Comparison of ENCODE assay signal across 25 cellular contexts in genomic region chr22:37203354-37204044, GRCh38. TPM values are rescaled to one million over a fixed set of nuclear protein-coding genes. Genes with fewer than 3 reads are reported as not detected.
A peak's percentile ranks its signal among the peaks of the same experiment; 100 is the strongest.
DNase-seq lines count a peak whose midpoint lies in the region; ATAC-seq and TF ChIP-seq lines count a peak whose summit lies in the region.
"Had no signal": no experiment of that assay in that cellular context is flagged by ENCODE, and none has a peak within 500 bp of the region (broad histone marks: within the 10 kb centered on the region; RNA-seq: fewer than 3 reads in every experiment).

No MANE protein-coding gene starts in this region.

- WGBS in IMR-90 (ENCODE audit: extremely low coverage in 2 of 2, insufficient read length in 1 of 2), 2 experiments: 67% methylated on average over 1 of the region's 16 CpGs; no CpG with 5 or more reads in 1 of the 2 experiments

- peaks cover 0 to 3% (median 0%) of the 10 kb centered on the region in 7 donors for H3K9me3 Mint-ChIP-seq in CD14-positive monocyte
- H3K9me3 Mint-ChIP-seq in chondrocyte (ENCODE audit: low read depth): no peaks in the 10 kb centered on the region
- H3K9me3 Mint-ChIP-seq: activated T-helper 2 cell treated with anti-CD3 and anti-CD28 coated beads, Interferon-gamma antibody, Interleukin-2, Interleukin-4, amounts not matched to agents 10 μg/mL and 5 μg/mL and 100 μg/mL, durations not matched to agents 14 hours and 24 hours and 36 hours; stimulated activated memory B cell treated with anti-CD40 and anti-IgM and Interleukin-4, amounts not matched to agents 10 μg/mL and 1 μg/mL and 100 μg/mL, for 72 hours had no signal

- H3K36me3 Mint-ChIP-seq in CD14-positive monocyte: no peaks in the 10 kb centered on the region
- H3K36me3 Mint-ChIP-seq in chondrocyte (ENCODE audit: low read depth): no peaks in the 10 kb centered on the region
- H3K36me3 Mint-ChIP-seq: stimulated activated memory B cell treated with anti-CD40 and anti-IgM and Interleukin-4, amounts not matched to agents 10 μg/mL and 1 μg/mL and 100 μg/mL, for 72 hours had no signal

- peaks cover 0 to 3% (median 2%) of the 10 kb centered on the region in 3 donors for H3K27me3 Mint-ChIP-seq in CD14-positive monocyte (ENCODE audit: low read depth in 3 of 3)
- no peaks in the 10 kb centered on the region for H3K27me3 Mint-ChIP-seq in chondrocyte (ENCODE audit: low read depth)
- H3K27me3 Mint-ChIP-seq: stimulated activated memory B cell treated with anti-CD40 and anti-IgM and Interleukin-4, amounts not matched to agents 10 μg/mL and 1 μg/mL and 100 μg/mL, for 72 hours had no signal

- TF ChIP-seq POLR2A in IMR-90 (IDR thresholded peaks at IDR 0.05; ENCODE audit: low read depth, low read length): no peak

- H3K18ac ChIP-seq in IMR-90 (ENCODE audit: low read depth, low read length): no peak overlapping the region

- no peak overlapping the region for H4K8ac ChIP-seq in IMR-90 (ENCODE audit: low read depth in 2 of 2, low read length in 2 of 2)

- no peaks in the 10 kb centered on the region for H4K20me1 ChIP-seq in IMR-90 (ENCODE audit: insufficient read depth, low read length)

- H3K56ac ChIP-seq in IMR-90 (ENCODE audit: extremely low read depth, insufficient read depth, low read length): no peak overlapping the region

- H3K4me1 Mint-ChIP-seq in CD14-positive monocyte (peaks cover 11% of the 10 kb centered on the region), chondrocyte (ENCODE audit: low read depth) (no peaks in the 10 kb centered on the region)

- dilution Hi-C loops in IMR-90 (cut with HindIII; ENCODE audit: low sequenced_read_pairs, unreplicated experiment): no loop called here

- H2AFZ ChIP-seq in IMR-90 (replicated peaks; ENCODE audit: low read length, poor library complexity): no peak overlapping the region

- no peak for TF ChIP-seq RAD21 in IMR-90 (IDR thresholded peaks at IDR 0.05; ENCODE audit: low read length)

- no peak for ATAC-seq in IMR-90 (ENCODE audit: low read depth)
- ATAC-seq: esophagus mucosa; left lobe of liver; stimulated activated memory B cell treated with anti-CD40 and anti-IgM and Interleukin-4, amounts not matched to agents 10 μg/mL and 1 μg/mL and 100 μg/mL, for 72 hours had no signal

- no peak overlapping the region for H2BK15ac ChIP-seq in IMR-90 (ENCODE audit: low read depth, low read length)

- BruUV-seq in IMR-90 (replicated peaks; lab: Mats Ljungman, UMichigan): no TSS peak

- no peak overlapping the region for H4K91ac ChIP-seq in IMR-90 (ENCODE audit: insufficient read depth, low read depth, low read length)

- no peak overlapping the region for H2BK5ac ChIP-seq in IMR-90 (ENCODE audit: low read depth, low read length, poor library complexity, severe bottlenecking)

- no peaks in the 10 kb centered on the region for H3K9me3 ChIP-seq in IMR-90 (ENCODE audit: control insufficient read depth, insufficient read depth, low read length)
- H3K9me3 ChIP-seq: thyroid gland had no signal

- H3K4me3 Mint-ChIP-seq in CD14-positive monocyte (no peak overlapping the region), chondrocyte (ENCODE audit: unreplicated experiment) (no peak overlapping the region)
- H3K4me3 Mint-ChIP-seq: stimulated activated memory B cell treated with anti-CD40 and anti-IgM and Interleukin-4, amounts not matched to agents 10 μg/mL and 1 μg/mL and 100 μg/mL, for 72 hours had no signal

- H3K4ac ChIP-seq in IMR-90 (ENCODE audit: low read depth, low read length): no peak overlapping the region

- no peak overlapping the region for H3K14ac ChIP-seq in IMR-90 (replicated peaks; ENCODE audit: low read depth, low read length)

- intact Hi-C loops in CD14-positive monocyte (cut with micrococcal nuclease): no loop called here
- intact Hi-C loops in IMR-90 (cut with micrococcal nuclease): no loop called here
- intact Hi-C loops in posterior vena cava (cut with DNase I): loop anchor here in 1 of 2 donors (10.0 kb wide), 1 partner anchor 139 kb away; no protein-coding TSS in a partner anchor

- H2BK120ac ChIP-seq in IMR-90 (ENCODE audit: low read depth, low read length): no peak overlapping the region

- H2AK5ac ChIP-seq in IMR-90 (ENCODE audit: low read depth, low read length): no peak overlapping the region

- no peak overlapping the region for H3K9ac ChIP-seq in IMR-90 (ENCODE audit: low read depth, low read length)

- H4K5ac ChIP-seq in IMR-90 (ENCODE audit: low read depth, low read length): no peak overlapping the region

- no peak overlapping the region for H3K4me3 ChIP-seq in IMR-90 (ENCODE audit: insufficient read depth, low read depth, low read length)
- H3K4me3 ChIP-seq: thyroid gland had no signal

- CTCF ChIA-PET in IMR-90 (lab: Yijun Ruan, JAX): no interaction called here

- H3K4me2 ChIP-seq in IMR-90 (ENCODE audit: low read depth, low read length): no peak overlapping the region

- TF ChIP-seq CTCF in CD14-positive monocyte (IDR thresholded peaks at IDR 0.05): no peak
- no peak for TF ChIP-seq CTCF in IMR-90 (conservative IDR thresholded peaks at IDR 0.05; ENCODE audit: low read depth, low read length)
- no peak for TF ChIP-seq CTCF in chondrocyte (IDR thresholded peaks at IDR 0.05)
- no peak for TF ChIP-seq CTCF in GM13977 (IDR thresholded peaks at IDR 0.05; ENCODE audit: extremely low read depth, insufficient read depth, missing control alignments)

- DNase-seq in CD14-positive monocyte (ENCODE audit: low spot score): peak; percentile 32
- DNase-seq in IMR-90: no peak
- peak; percentile 84 for DNase-seq in chondrocyte (ENCODE audit: low spot score)
- DNase-seq in posterior vena cava (ENCODE audit: low spot score): peak; percentile 65
- no peak for DNase-seq in T-helper 1 cell
- DNase-seq in GM13977 (ENCODE audit: low spot score): no peak
- DNase-seq in NCI-H446 (lab: John Stamatoyannopoulos, UW): no peak
- DNase-seq: central memory CD4-positive, alpha-beta T cell; COR-L47; effector CD4-positive, alpha-beta T cell; EL; NCI-H1092 treated with DMSO at 0.1 percent for 48 hours; NCI-H524 treated with DMSO at 0.1 percent for 48 hours; retina; stimulated activated CD4-positive, alpha-beta T cell treated with anti-CD3 and anti-CD28 coated beads, Interleukin-15, amount 100 ng/mL, for 24 hours; T-helper 2 cell; thyroid gland; WERI-Rb-1 had no signal

- H2BK20ac ChIP-seq in IMR-90 (ENCODE audit: low read depth, low read length): no peak overlapping the region

- H2AK9ac ChIP-seq in IMR-90 (replicated peaks; ENCODE audit: low read depth, low read length, poor library complexity): no peak overlapping the region

- no peak overlapping the region for H3K23ac ChIP-seq in IMR-90 (ENCODE audit: low read depth, low read length)

- H3K36me3 ChIP-seq in IMR-90 (ENCODE audit: control insufficient read depth, insufficient read depth, low read length): no peaks in the 10 kb centered on the region
- H3K36me3 ChIP-seq: thyroid gland, WERI-Rb-1 had no signal

- no peaks in the 10 kb centered on the region for H3K79me1 ChIP-seq in IMR-90 (ENCODE audit: low read depth in 1 of 2, low read length in 2 of 2)

- H3K27ac Mint-ChIP-seq in CD14-positive monocyte: no peak overlapping the region
- H3K27ac Mint-ChIP-seq in chondrocyte (ENCODE audit: unreplicated experiment): no peak overlapping the region
- H3K27ac Mint-ChIP-seq: activated T-helper 2 cell treated with anti-CD3 and anti-CD28 coated beads, Interferon-gamma antibody, Interleukin-2, Interleukin-4, amounts not matched to agents 10 μg/mL and 5 μg/mL and 100 μg/mL, durations not matched to agents 14 hours and 24 hours and 36 hours; stimulated activated memory B cell treated with anti-CD40 and anti-IgM and Interleukin-4, amounts not matched to agents 10 μg/mL and 1 μg/mL and 100 μg/mL, for 72 hours had no signal

- H3K27ac ChIP-seq in IMR-90 (ENCODE audit: insufficient read depth, low read length): no peak overlapping the region
- H3K27ac ChIP-seq: thyroid gland, WERI-Rb-1 had no signal

- POLR2A ChIA-PET in IMR-90 (lab: Charles Lee; ENCODE audit: unreplicated experiment): no interaction called here

- H3K4me1 ChIP-seq in IMR-90 (ENCODE audit: control insufficient read depth, insufficient read depth, low read length): peaks cover 3% of the 10 kb centered on the region

- in situ Hi-C loops in IMR-90 (cut with MboI; ENCODE audit: low sequenced_read_pairs): no loop called here
- in situ Hi-C loops in GM13977 (cut with MboI; ENCODE audit: low pct_unique_long_range_greater_than_20kb, low sequenced_read_pairs, unreplicated experiment): loop anchor here (10.0 kb wide), 1 partner anchor 429 kb away; the partner anchor contains the start of gene IFT27

- peaks cover 7% of the 10 kb centered on the region; the same call in 1 of the 2 replicates for H3K27me3 ChIP-seq in IMR-90 (ENCODE audit: control insufficient read depth, insufficient read depth, low read length)
- H3K27me3 ChIP-seq: thyroid gland had no signal

- H3K9me1 ChIP-seq in IMR-90 (ENCODE audit: insufficient read depth, low read length): peaks cover 4% of the 10 kb centered on the region; the same call in 1 of the 2 replicates

TF ChIP-seq in IMR-90, 13 proteins besides CTCF, POLR2A, EP300 and RAD21 (continues in another document):
- TF ChIP-seq MXI1 (IDR thresholded peaks at IDR 0.05; ENCODE audit: borderline replicate concordance, low read depth, low read length): no peak

RNA-seq across cellular contexts. Expression of gene SSTR3, which starts 8.8 kb away (rescaled TPM):
- polyA plus RNA-seq in CD14-positive monocyte (not detected), IMR-90 (2012; rRNA removed) (0.07 TPM in 2 replicates)
- total RNA-seq in IMR-90 (2012; rRNA removed) (under 0.01 TPM in 2 replicates), chondrocyte (not detected in 3 replicates), posterior vena cava (not detected)
- polyA plus RNA-seq in IMR-90 (2012; cell fraction: cytosol; rRNA removed): 0.03 and 0.04 TPM in 2 replicates
- 0.09 and 0.16 TPM in 2 replicates for polyA plus RNA-seq in IMR-90 (2012; cell fraction: nucleus; rRNA removed; ENCODE audit: low replicate concordance)
- total RNA-seq: esophagus mucosa, HT-29, left lobe of liver, LHCN-M2, SK-MEL-5 had no signal

RNA-seq across cellular contexts. Expression of gene C1QTNF6, which starts 15.5 kb away (rescaled TPM):
- under 1 TPM; 0.14 to 0.24 TPM for polyA plus RNA-seq in CD14-positive monocyte
- total RNA-seq in IMR-90 (2012; rRNA removed): 1.1 TPM in 2 replicates
- polyA plus RNA-seq in IMR-90 (2012; rRNA removed): 10.0 and 10.9 TPM in 2 replicates
- 3.1 and 9.8 TPM in 2 replicates for polyA plus RNA-seq in IMR-90 (2012; cell fraction: cytosol; rRNA removed)
- polyA plus RNA-seq in IMR-90 (2012; cell fraction: nucleus; rRNA removed; ENCODE audit: low replicate concordance): 53.9 and 59.1 TPM in 2 replicates
- 11.3 to 27.7 TPM (median 14.6 TPM) in 3 replicates for total RNA-seq in chondrocyte
- 1 to 10 TPM; 1.8 to 6.3 TPM for total RNA-seq in posterior vena cava

RNA-seq across cellular contexts. Expression of gene RAC2, which starts 40.6 kb away (rescaled TPM):
- polyA plus RNA-seq in CD14-positive monocyte (100 to 1,000 TPM; 360 to 529 TPM), IMR-90 (2012; rRNA removed) (72.3 and 77.1 TPM in 2 replicates)
- total RNA-seq in IMR-90 (2012; rRNA removed) (10.0 and 11.1 TPM in 2 replicates), chondrocyte (0.20 TPM in 1 of 3 replicates, not detected in the others), posterior vena cava (10 to 100 TPM; 12.9 to 17.5 TPM)
- 56.9 and 106 TPM in 2 replicates for polyA plus RNA-seq in IMR-90 (2012; cell fraction: cytosol; rRNA removed)
- polyA plus RNA-seq in IMR-90 (2012; cell fraction: nucleus; rRNA removed; ENCODE audit: low replicate concordance): 33.8 and 79.6 TPM in 2 replicates
- total RNA-seq: SK-MEL-5 had no signal

RNA-seq across cellular contexts. Expression of gene IL2RB, which starts 53.8 kb away (rescaled TPM):
- 1 to 10 TPM in 1 of 2 donors, under 1 TPM in 1; 0.60 to 1.7 TPM for polyA plus RNA-seq in CD14-positive monocyte
- not detected in 2 replicates for total RNA-seq in IMR-90 (2012; rRNA removed)
- 1.0 and 1.2 TPM in 2 replicates for polyA plus RNA-seq in IMR-90 (2012; rRNA removed)
- 0.82 and 1.5 TPM in 2 replicates for polyA plus RNA-seq in IMR-90 (2012; cell fraction: cytosol; rRNA removed)
- 0.19 and 0.29 TPM in 2 replicates for polyA plus RNA-seq in IMR-90 (2012; cell fraction: nucleus; rRNA removed; ENCODE audit: low replicate concordance)
- 0.37 TPM in 1 of 3 replicates, not detected in the others for total RNA-seq in chondrocyte
- total RNA-seq in posterior vena cava: 1 to 10 TPM; 1.2 to 1.3 TPM
- total RNA-seq: HT-29, LHCN-M2, SK-MEL-5 had no signal

Comparison
In these comparisons a context has a peak if more than half of its experiments do, and no peak if none do; other contexts are left out.
1. DNase-seq: peak in CD14-positive monocyte (single experiment), chondrocyte (single experiment) and posterior vena cava (single experiment); none in IMR-90 (single experiment), T-helper 1 cell (0 of 5), GM13977 (single experiment) and NCI-H446 (0 of 2).